In the genomic region with DNA sequence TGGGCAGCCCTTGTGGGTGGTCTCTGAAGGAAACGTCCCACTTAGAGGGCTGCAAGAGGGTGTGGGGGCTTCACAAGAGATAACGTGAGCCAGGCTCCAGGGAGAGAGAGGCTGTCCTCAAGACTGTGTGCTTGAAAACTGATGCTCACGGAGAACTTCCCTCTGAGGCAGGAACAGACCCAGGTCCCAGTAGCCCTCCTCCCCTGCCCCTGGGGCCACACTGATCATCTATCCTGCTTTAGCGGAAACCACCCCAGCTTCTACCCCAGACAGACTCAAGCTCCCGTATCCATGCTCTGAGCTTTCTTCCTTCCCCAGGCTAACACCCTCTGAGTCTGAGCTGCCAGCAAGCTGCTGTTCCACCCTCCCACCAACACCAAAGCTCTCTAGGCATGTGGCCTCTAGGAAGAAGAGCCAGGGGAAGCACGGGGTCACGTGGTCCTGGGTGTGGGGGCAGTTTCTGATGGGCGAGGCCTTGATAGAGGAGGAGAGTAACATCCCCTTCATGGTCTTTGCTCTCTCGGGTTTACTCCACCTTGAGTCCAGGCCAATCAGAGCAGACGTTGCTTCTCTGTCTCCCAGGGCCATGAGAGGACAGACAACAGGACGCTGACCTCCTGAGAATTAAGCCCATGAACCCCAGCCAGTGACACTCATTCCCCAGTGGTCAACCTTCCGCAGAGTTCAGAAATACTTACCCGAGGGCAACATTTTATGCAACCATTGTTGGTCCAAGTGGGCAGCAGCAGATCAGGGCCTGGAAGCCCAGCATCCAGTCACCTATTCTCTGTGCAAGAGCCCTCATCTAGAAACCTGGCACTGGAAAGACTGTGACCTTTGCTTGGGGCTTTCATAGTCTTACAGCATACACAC, we compare ENCODE assay signal across 9 cellular contexts. TPM values are rescaled to one million over a fixed set of nuclear protein-coding genes. Genes with fewer than 3 reads are reported as not detected.
A peak's percentile ranks its signal among the peaks of the same experiment; 100 is the strongest.
DNase-seq lines count a peak whose midpoint lies in the region; ATAC-seq and TF ChIP-seq lines count a peak whose summit lies in the region.
"Had no signal": no experiment of that assay in that cellular context is flagged by ENCODE, and none has a peak within 500 bp of the region (broad histone marks: within the 10 kb centered on the region; RNA-seq: fewer than 3 reads in every experiment).

No MANE protein-coding gene starts in this region.

- H3K36me3 ChIP-seq in HUES48 (ENCODE audit: control insufficient read depth, insufficient read depth, low read length): peaks cover 28% of the 10 kb centered on the region

- intact Hi-C loops in lower leg skin (cut with DNase I; ENCODE audit: low total_unique reads): loop anchor here (10.0 kb wide), 1 partner anchor 81 kb away; no protein-coding TSS in a partner anchor

- TF ChIP-seq CTCF in choroid plexus epithelial cell (conservative IDR thresholded peaks at IDR 0.05; ENCODE audit: low read depth, low read length) (no peak), lower leg skin (IDR thresholded peaks at IDR 0.05) (peak in 1 of 3 donors; percentile 91)

- H3K27ac ChIP-seq in HUES48 (ENCODE audit: low read depth, low read length): peak overlapping the region; percentile 88

- 38 to 43% methylated on average over 13 of the region's 13 CpGs for WGBS in lower leg skin, 2 donors

- H3K27me3 ChIP-seq in HUES48 (ENCODE audit: control insufficient read depth, insufficient read depth, low read length): no peaks in the 10 kb centered on the region

- H3K9me3 ChIP-seq in HUES48 (ENCODE audit: control insufficient read depth, insufficient read depth, low read length): no peaks in the 10 kb centered on the region

- peak overlapping the region; percentile 89 for H3K9ac ChIP-seq in HUES48 (ENCODE audit: low read depth, low read length)

- H3K4me3 ChIP-seq in HUES48 (ENCODE audit: low read depth, low read length): peak overlapping the region; percentile 85
- H3K4me3 ChIP-seq in choroid plexus epithelial cell (ENCODE audit: low read depth, low read length): peak overlapping the region; percentile 89
- peak overlapping the region; percentile 73 for H3K4me3 ChIP-seq in lower leg skin (ENCODE audit: low read depth, poor library complexity, severe bottlenecking)

- TF ChIP-seq POLR2A in lower leg skin (IDR thresholded peaks at IDR 0.05): no peak

- peaks cover 16% of the 10 kb centered on the region for H3K4me1 ChIP-seq in HUES48 (ENCODE audit: control insufficient read depth, insufficient read depth, low read length)

- peak; percentile 11 for DNase-seq in GF-D8 (lab: John Stamatoyannopoulos, UW)
- peak; percentile 85 for DNase-seq in SW480 (ENCODE audit: low spot score)
- DNase-seq in choroid plexus epithelial cell (ENCODE audit: low read depth): peak; percentile 38
- peak; percentile 44 to 92 for DNase-seq in lower leg skin (ENCODE audit: low spot score in 2 of 2)
- DNase-seq in stimulated activated CD8-positive, alpha-beta memory T cell treated with anti-CD3 and anti-CD28 coated beads, Interleukin-7, amount 100 ng/mL, for 24 hours (ENCODE audit: low read depth): peak; percentile 30
- no peak for DNase-seq in NCI-H226

- ATAC-seq in GM21447 (IDR thresholded peaks at IDR 0.05; ENCODE audit: unreplicated experiment): peak; percentile 68

RNA-seq across cellular contexts. Expression of a gene that starts 1.3 kb away (rescaled TPM):
- 10 to 100 TPM; 15.4 to 29.0 (median 21.0) TPM for total RNA-seq in lower leg skin

RNA-seq across cellular contexts. Expression of a gene that starts 19.1 kb away (rescaled TPM):
- 100 to 1,000 TPM in 1 of 4 donors, 10 to 100 TPM in 3; 53.3 to 134 (median 64.3) TPM for total RNA-seq in lower leg skin

RNA-seq across cellular contexts. Expression of a gene that starts 19.3 kb away (rescaled TPM):
- total RNA-seq in lower leg skin: 1 to 10 TPM in 2 of 4 donors, under 1 TPM in 1, not detected in 1; 0.52 to 2.4 (median 2.2) TPM

RNA-seq across cellular contexts. Expression of a gene that starts 24.1 kb away (rescaled TPM):
- total RNA-seq in lower leg skin: under 1 TPM in 1 of 4 donors, not detected in 3; 0.39 TPM
- total RNA-seq: myocyte had no signal

RNA-seq across cellular contexts. Expression of a gene that starts 35.0 kb away (rescaled TPM):
- 1 to 10 TPM in 2 of 4 donors, under 1 TPM in 1, not detected in 1; 0.61 to 1.3 (median 1.0) TPM for total RNA-seq in lower leg skin
